ENCODE assay signal across 6 cellular contexts in genomic region chr11:122436188-122436555, GRCh38.
"Had no signal": no experiment of that assay in that cellular context is flagged by ENCODE, and none has a peak within 500 bp of the region (broad histone marks: within the 10 kb centered on the region; RNA-seq: fewer than 3 reads in every experiment).

No MANE protein-coding gene starts in this region.

- DNase-seq: H9, HCEC 1CT, KBM-7 had no signal

- H3K4me3 ChIP-seq: GM23338 had no signal

- ATAC-seq: GM23338, HepG2 had no signal

- H3K27ac ChIP-seq: HL-60 had no signal
